In the genomic region with DNA sequence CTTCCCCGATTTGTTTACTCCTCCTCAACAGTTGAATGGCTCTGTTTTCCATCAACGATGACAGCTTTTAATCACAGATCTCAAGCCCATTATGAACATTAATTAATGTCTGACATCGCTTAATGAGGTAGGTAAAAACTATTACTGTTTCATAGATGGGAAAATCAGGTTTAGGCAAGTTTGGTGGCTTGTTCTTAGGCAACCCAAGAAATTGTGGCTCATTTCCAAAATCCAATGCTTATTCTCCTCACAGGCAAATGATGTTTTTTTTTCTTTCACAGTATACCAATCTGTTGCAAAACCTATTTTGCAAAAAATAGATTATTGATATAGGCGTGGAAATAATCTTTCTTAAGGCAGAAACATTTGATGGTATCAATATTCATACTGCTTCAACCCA, we compare ENCODE assay signal across 20 cellular contexts.
"Had no signal": no experiment of that assay in that cellular context is flagged by ENCODE, and none has a peak within 500 bp of the region (broad histone marks: within the 10 kb centered on the region; RNA-seq: fewer than 3 reads in every experiment).

No MANE protein-coding gene starts in this region.

- H3K27ac Mint-ChIP-seq: dendritic cell treated with granulocyte-macrophage colony-stimulating factor and Interleukin-4, amounts not matched to agents 40 ng/mL and 50 ng/mL, for 4 days; naive thymus-derived CD8-positive, alpha-beta T cell had no signal

- H3K27me3 Mint-ChIP-seq: dendritic cell treated with granulocyte-macrophage colony-stimulating factor and Interleukin-4, amounts not matched to agents 40 ng/mL and 50 ng/mL, for 4 days; naive thymus-derived CD8-positive, alpha-beta T cell had no signal

- H3K4me1 ChIP-seq: gastroesophageal sphincter, psoas muscle, sigmoid colon, transverse colon had no signal

- H3K4me3 Mint-ChIP-seq: dendritic cell treated with granulocyte-macrophage colony-stimulating factor and Interleukin-4, amounts not matched to agents 40 ng/mL and 50 ng/mL, for 4 days; naive thymus-derived CD8-positive, alpha-beta T cell had no signal

- FAIRE-seq: colon, endothelial cell of umbilical vein, islet of Langerhans, small intestine had no signal

- H3K36me3 ChIP-seq: gastroesophageal sphincter, neutrophil, sigmoid colon, stomach, thoracic aorta, transverse colon had no signal

- H3K9me3 Mint-ChIP-seq: dendritic cell treated with granulocyte-macrophage colony-stimulating factor and Interleukin-4, amounts not matched to agents 40 ng/mL and 50 ng/mL, for 4 days had no signal

- ATAC-seq: gastroesophageal sphincter; left lobe of liver; mucosa of descending colon; naive thymus-derived CD8-positive, alpha-beta T cell; psoas muscle had no signal

- H3K36me3 Mint-ChIP-seq: naive thymus-derived CD8-positive, alpha-beta T cell had no signal

- DNase-seq: cerebellar nuclear complex; glutamatergic neuron; mucosa of descending colon; naive thymus-derived CD8-positive, alpha-beta T cell; psoas muscle; sigmoid colon; small intestine; stimulated activated CD4-positive, alpha-beta T cell treated with anti-CD3 and anti-CD28 coated beads, Interleukin-12 subunit alpha, Interleukin-12 subunit beta, amount 100 ng/mL, for 4 hours; stimulated activated naive CD4-positive, alpha-beta T cell; stomach; substantia nigra; transverse colon had no signal

- H3K27ac ChIP-seq: gastroesophageal sphincter, neutrophil, psoas muscle, sigmoid colon, stomach, thoracic aorta, transverse colon had no signal

- H3K4me3 ChIP-seq: gastroesophageal sphincter, mucosa of descending colon, psoas muscle, sigmoid colon, stomach, thoracic aorta, transverse colon had no signal

- H3K27me3 ChIP-seq: gastroesophageal sphincter, neutrophil, sigmoid colon, stomach, transverse colon had no signal

- H3K9me3 ChIP-seq: gastroesophageal sphincter, mucosa of descending colon, neutrophil, psoas muscle, sigmoid colon, stomach, thoracic aorta, transverse colon had no signal
